8 cellular contexts compared by ENCODE assay signal in genomic region chr12:53180931-53181645, GRCh38. TPM values are rescaled to one million over a fixed set of nuclear protein-coding genes. Genes with fewer than 3 reads are reported as not detected.
A peak's percentile ranks its signal among the peaks of the same experiment; 100 is the strongest.
DNase-seq lines count a peak whose midpoint lies in the region; ATAC-seq and TF ChIP-seq lines count a peak whose summit lies in the region.

No MANE protein-coding gene starts in this region.

- H3K4me3 ChIP-seq in HUES64 (ENCODE audit: low read length) (peak overlapping the region; percentile 89), tibial nerve (peak overlapping the region; percentile 41 to 86 (median 80))

- DNase-seq in DMS53 treated with DMSO at 0.1 percent for 48 hours (lab: John Stamatoyannopoulos, UW; ENCODE audit: unreplicated experiment) (peak; percentile 52), RPMI8226 (peak; percentile 81), globus pallidus (ENCODE audit: low spot score) (peak; percentile 78), occipital lobe (lab: John Stamatoyannopoulos, UW) (peak; percentile 75), tibial nerve (ENCODE audit: low spot score in 2 of 2) (peak in 1 of 2 donors; percentile 41)
- peak; percentile 81 for DNase-seq in activated naive CD4-positive, alpha-beta T cell treated with anti-CD3 and anti-CD28 coated beads, Interleukin-2, amount 50 U/mL, for 16 hours

- peaks cover 42% of the 10 kb centered on the region for H3K36me3 ChIP-seq in HUES64 (ENCODE audit: insufficient read depth, low read length)
- H3K36me3 ChIP-seq in tibial nerve, result peaks cover 0 to 40% (median under 1%) of the 10 kb centered on the region in 3 donors

- ATAC-seq in GM21528 (IDR thresholded peaks at IDR 0.05; ENCODE audit: low FRiP score, unreplicated experiment), result peak; percentile 59

- H3K27me3 ChIP-seq in HUES64 (ENCODE audit: insufficient read depth, low read length) (peaks cover 36% of the 10 kb centered on the region), tibial nerve (no peaks in the 10 kb centered on the region)

- peak overlapping the region; percentile 92 for H3K9ac ChIP-seq in HUES64 (ENCODE audit: low read depth, low read length)

- WGBS in HUES64, result 3% methylated on average over 57 of the region's 57 CpGs
- WGBS in tibial nerve, 2 donors, result 1 to 3% methylated on average over 18 to 38 of the region's 57 CpGs

- no peak for TF ChIP-seq POLR2A in tibial nerve (IDR thresholded peaks at IDR 0.05)

- H3K4me1 ChIP-seq in HUES64 (ENCODE audit: insufficient read depth, low read length), result peaks cover 10% of the 10 kb centered on the region; the same call in 1 of the 2 replicates
- peaks cover 0 to 60% (median 29%) of the 10 kb centered on the region in 4 donors for H3K4me1 ChIP-seq in tibial nerve

- H3K9me3 ChIP-seq in HUES64 (ENCODE audit: insufficient read depth, low read depth, low read length) (no peaks in the 10 kb centered on the region), tibial nerve (no peaks in the 10 kb centered on the region)

- TF ChIP-seq CTCF in tibial nerve (IDR thresholded peaks at IDR 0.05), result no peak

- peak overlapping the region; percentile 98 for H3K27ac ChIP-seq in HUES64 (ENCODE audit: low read depth, low read length)
- peak overlapping the region; percentile 44 to 95 (median 92) for H3K27ac ChIP-seq in tibial nerve

- no peak for TF ChIP-seq EP300 in tibial nerve (IDR thresholded peaks at IDR 0.05)

RNA-seq across cellular contexts. Expression of gene CSAD, which starts 0.4 kb away (rescaled TPM):
- polyA plus RNA-seq in HUES64 (2013, experiment 1 of 2), result 4.9 TPM
- 5.6 TPM for polyA plus RNA-seq in HUES64 (2013, experiment 2 of 2)
- total RNA-seq in occipital lobe, result 26.0 TPM
- 10 to 100 TPM; 52.4 to 90.6 (median 78.7) TPM for total RNA-seq in tibial nerve

RNA-seq across cellular contexts. Expression of gene ZNF740, which starts 0.6 kb away (rescaled TPM):
- 15.2 TPM for polyA plus RNA-seq in HUES64 (2013, experiment 1 of 2)
- 16.5 TPM for polyA plus RNA-seq in HUES64 (2013, experiment 2 of 2)
- total RNA-seq in occipital lobe (19.7 TPM), tibial nerve (10 to 100 TPM; 10.2 to 67.7 (median 22.7) TPM)

RNA-seq across cellular contexts. Expression of gene ITGB7, which starts 26.0 kb away (rescaled TPM):
- 0.75 TPM for polyA plus RNA-seq in HUES64 (2013, experiment 1 of 2)
- not detected for polyA plus RNA-seq in HUES64 (2013, experiment 2 of 2)
- total RNA-seq in occipital lobe, result not detected
- total RNA-seq in tibial nerve, result 10 to 100 TPM in 2 of 4 donors, 1 to 10 TPM in 2; 3.6 to 15.1 (median 8.9) TPM

RNA-seq across cellular contexts. Expression of gene RARG, which starts 50.9 kb away (rescaled TPM):
- 34.3 TPM for polyA plus RNA-seq in HUES64 (2013, experiment 1 of 2)
- 37.8 TPM for polyA plus RNA-seq in HUES64 (2013, experiment 2 of 2)
- total RNA-seq in occipital lobe (7.6 TPM), tibial nerve (10 to 100 TPM; 28.0 to 32.3 (median 31.4) TPM)
